ENCODE assay signal across 26 cellular contexts in genomic region chr4:88029556-88029955, GRCh38. TPM values are rescaled to one million over a fixed set of nuclear protein-coding genes. Genes with fewer than 3 reads are reported as not detected.
A peak's percentile ranks its signal among the peaks of the same experiment; 100 is the strongest.
DNase-seq lines count a peak whose midpoint lies in the region; TF ChIP-seq lines count a peak whose summit lies in the region.
"Had no signal": no experiment of that assay in that cellular context is flagged by ENCODE, and none has a peak within 500 bp of the region (broad histone marks: within the 10 kb centered on the region; RNA-seq: fewer than 3 reads in every experiment).

No MANE protein-coding gene starts in this region.

- dilution Hi-C loops in mammary epithelial cell (cut with HindIII; ENCODE audit: low sequenced_read_pairs) = no loop called here

- TF ChIP-seq CTCF in mammary epithelial cell (conservative IDR thresholded peaks at IDR 0.05 in 1 of 2, IDR thresholded peaks at IDR 0.05 in 1 of 2; ENCODE audit: extremely low read depth in 1 of 2, insufficient read depth in 1 of 2, low read depth in 1 of 2, low read length in 2 of 2) = no peak
- no peak for TF ChIP-seq CTCF in osteoblast (IDR thresholded peaks at IDR 0.05; ENCODE audit: extremely low read depth, low read depth, low read length)

- intact Hi-C loops in mammary epithelial cell (cut with micrococcal nuclease) = no loop called here

- DNase-seq in NCI-H82 treated with DMSO at 0.1 percent for 48 hours (lab: John Stamatoyannopoulos, UW; ENCODE audit: unreplicated experiment) (peak; percentile 4), mammary epithelial cell (no peak), osteoblast (ENCODE audit: insufficient read length, low spot score, missing footprints) (no peak), NCI-H524 treated with DMSO at 0.1 percent for 48 hours (lab: John Stamatoyannopoulos, UW) (no peak), NCI-H748 (lab: John Stamatoyannopoulos, UW; ENCODE audit: unreplicated experiment) (no peak), NCI-H524 (lab: John Stamatoyannopoulos, UW) (no peak)
- DNase-seq in activated effector memory CD4-positive, alpha-beta T cell treated with anti-CD3 and anti-CD28 coated beads, Interleukin-2, amount 50 U/mL, for 16 hours = no peak
- DNase-seq: ACHN; activated B cell treated with CpG ODN at 0.5 μM for 24 hours; activated CD4-positive, alpha-beta memory T cell treated with anti-CD3 and anti-CD28 coated beads, Interleukin-2, amount 10 ng/mL, durations not matched to agents 7 days and 5 days; activated naive CD4-positive, alpha-beta T cell treated with anti-CD3 and anti-CD28 coated beads for 36 hours; activated T-cell treated with anti-CD3 and anti-CD28 coated beads for 4 hours; endodermal cell; GOT3; Karpas-422; mucosa of descending colon; NCI-H1092; NCI-H1930; NCI-H345; NK-92 treated with Interleukin-12 subunit alpha and Interleukin-12 subunit beta, amount 100 ng/mL, for 24 hours; Peyer's patch; stimulated activated naive CD8-positive, alpha-beta T cell treated with anti-CD3 and anti-CD28 coated beads, Interleukin-15, amount 100 ng/mL, for 72 hours had no signal

- peak overlapping the region in 2 of 11 experiments; percentile 18 to 36; a peak in 2 of 22 replicates for H3K9ac ChIP-seq in BLaER1 treated with 17β-estradiol and CSF1 and Interleukin-3, amounts not matched to agents 10 nM and 100 nM
- no peak overlapping the region for H3K9ac ChIP-seq in mammary epithelial cell (ENCODE audit: insufficient read depth, low read length)
- H3K9ac ChIP-seq: neural progenitor cell had no signal

- H3K79me2 ChIP-seq in mammary epithelial cell (ENCODE audit: insufficient read depth, low read length) (peaks cover 18% of the 10 kb centered on the region), osteoblast (ENCODE audit: insufficient read depth, low read length) (peaks cover 53% of the 10 kb centered on the region)

- H3K36me3 ChIP-seq in BLaER1 treated with 17β-estradiol and CSF1 and Interleukin-3, amounts not matched to agents 10 nM and 100 nM = peaks cover 58 to 95% (median 81%) of the 10 kb centered on the region in 11 experiments
- H3K36me3 ChIP-seq in mammary epithelial cell (ENCODE audit: insufficient read depth, low read length) (no peaks in the 10 kb centered on the region), osteoblast (ENCODE audit: insufficient read depth, low read length) (peaks cover 37% of the 10 kb centered on the region)
- H3K36me3 ChIP-seq: Peyer's patch had no signal

- peak overlapping the region in 10 of 11 experiments; percentile 20 to 66 (median 44); a peak in 15 of 22 replicates for H3K4me2 ChIP-seq in BLaER1 treated with 17β-estradiol and CSF1 and Interleukin-3, amounts not matched to agents 10 nM and 100 nM
- H3K4me2 ChIP-seq in mammary epithelial cell (ENCODE audit: insufficient read depth, low read depth, low read length) (no peak overlapping the region), osteoblast (ENCODE audit: insufficient read depth, low read length) (no peak overlapping the region)
- H3K4me2 ChIP-seq: neural progenitor cell had no signal

- no TSS peak for BruUV-seq in mammary epithelial cell (replicated peaks; lab: Mats Ljungman, UMichigan)

- no peaks in the 10 kb centered on the region for H3K27me3 ChIP-seq in BLaER1 treated with 17β-estradiol and CSF1 and Interleukin-3, amounts not matched to agents 10 nM and 100 nM
- H3K27me3 ChIP-seq in mammary epithelial cell (ENCODE audit: insufficient read depth, low read length) (no peaks in the 10 kb centered on the region), osteoblast (ENCODE audit: insufficient read depth, low read length) (no peaks in the 10 kb centered on the region)
- H3K27me3 ChIP-seq: neural progenitor cell, Peyer's patch had no signal

- no peak overlapping the region for H3K4me3 ChIP-seq in BLaER1 treated with 17β-estradiol and CSF1 and Interleukin-3, amounts not matched to agents 10 nM and 100 nM
- H3K4me3 ChIP-seq in mammary epithelial cell (replicated peaks in 1 of 3; ENCODE audit: insufficient read depth in 1 of 3, low read depth in 2 of 3, low read length in 3 of 3) (no peak overlapping the region), osteoblast (ENCODE audit: insufficient read depth, low read length) (no peak overlapping the region)
- H3K4me3 ChIP-seq: mucosa of descending colon, neural progenitor cell, Peyer's patch, skin epidermis had no signal

- 81% methylated on average over 3 of the region's 3 CpGs for WGBS in mammary epithelial cell (ENCODE audit: low coverage, missing lambda C conversion rate)

- CTCF ChIA-PET in mammary epithelial cell (lab: Charles Lee; ENCODE audit: low non-redundant PET) = no interaction called here

- H3K4me1 ChIP-seq in BLaER1 treated with 17β-estradiol and CSF1 and Interleukin-3, amounts not matched to agents 10 nM and 100 nM = peaks cover 28 to 48% (median 41%) of the 10 kb centered on the region in 10 experiments
- peaks cover 20% of the 10 kb centered on the region for H3K4me1 ChIP-seq in mammary epithelial cell (ENCODE audit: insufficient read depth, low read length)
- H3K4me1 ChIP-seq in osteoblast (ENCODE audit: insufficient read depth, low read length) = peaks cover 22% of the 10 kb centered on the region
- H3K4me1 ChIP-seq: neural progenitor cell, Peyer's patch had no signal

- in situ Hi-C loops in mammary epithelial cell (cut with MboI; ENCODE audit: low sequenced_read_pairs in 2 of 2) = no loop called here

- peaks cover 0 to 16% (median 8%) of the 10 kb centered on the region in 11 experiments; a peak in 8 of 22 replicates for H4K20me1 ChIP-seq in BLaER1 treated with 17β-estradiol and CSF1 and Interleukin-3, amounts not matched to agents 10 nM and 100 nM
- no peaks in the 10 kb centered on the region for H4K20me1 ChIP-seq in mammary epithelial cell (ENCODE audit: insufficient read depth, low read length)
- H4K20me1 ChIP-seq in osteoblast (ENCODE audit: insufficient read depth, low read length) = peaks cover 5% of the 10 kb centered on the region

- no peak overlapping the region for H2AFZ ChIP-seq in mammary epithelial cell (ENCODE audit: low read depth, low read length)
- no peak overlapping the region for H2AFZ ChIP-seq in osteoblast (ENCODE audit: low read length)
- H2AFZ ChIP-seq: neural progenitor cell had no signal

- H3K27ac ChIP-seq in BLaER1 treated with 17β-estradiol and CSF1 and Interleukin-3, amounts not matched to agents 10 nM and 100 nM = peak overlapping the region in 9 of 11 experiments; percentile 23 to 80 (median 72); a peak in 17 of 22 replicates
- H3K27ac ChIP-seq in mammary epithelial cell (ENCODE audit: insufficient read depth, low read depth, low read length) (peak overlapping the region; percentile 99), osteoblast (ENCODE audit: low read depth, low read length) (peak overlapping the region; percentile 78)
- H3K27ac ChIP-seq: neural progenitor cell, Peyer's patch had no signal

- peaks cover 24 to 34% (median 32%) of the 10 kb centered on the region in 11 experiments for H3K9me3 ChIP-seq in BLaER1 treated with 17β-estradiol and CSF1 and Interleukin-3, amounts not matched to agents 10 nM and 100 nM (replicated peaks in 1 of 11)
- H3K9me3 ChIP-seq in mammary epithelial cell (replicated peaks; ENCODE audit: insufficient read depth, low read length) (peaks cover 14% of the 10 kb centered on the region), osteoblast (ENCODE audit: low read depth, low read length) (no peaks in the 10 kb centered on the region)

RNA-seq across cellular contexts. Expression of gene PKD2, which starts 22.1 kb away (rescaled TPM):
- total RNA-seq in mammary epithelial cell = 10 to 100 TPM; 28.8 to 49.5 TPM
- polyA plus RNA-seq in mammary epithelial cell = 13.3 TPM
- 30.9 TPM for polyA minus RNA-seq in mammary epithelial cell
- total RNA-seq in osteoblast = 106 and 111 TPM in 2 replicates

RNA-seq across cellular contexts. Expression of gene SPP1, which starts 54.0 kb away (rescaled TPM):
- total RNA-seq in mammary epithelial cell = 100 to 1,000 TPM in 1 of 2 donors, 1 to 10 TPM in 1; 1.3 to 157 TPM
- 1.3 TPM for polyA plus RNA-seq in mammary epithelial cell
- not detected for polyA minus RNA-seq in mammary epithelial cell
- total RNA-seq in osteoblast = 7.6 and 16.2 TPM in 2 replicates
- total RNA-seq: activated B cell treated with CpG ODN at 0.5 μM for 24 hours; activated naive CD4-positive, alpha-beta T cell treated with anti-CD3 and anti-CD28 coated beads for 36 hours; pulmonary artery endothelial cell had no signal

Comparison
In these comparisons a context has a peak if more than half of its experiments do, and no peak if none do; other contexts are left out.
1. H3K4me2 ChIP-seq: peak in BLaER1 treated with 17β-estradiol and CSF1 and Interleukin-3, amounts not matched to agents 10 nM and 100 nM (10 of 11); none in mammary epithelial cell (single experiment) and osteoblast (single experiment).
2. Peak in every context shown above with its lines, with median percentiles within 50 percentile points of each other: H3K27ac ChIP-seq.